Comparison of ENCODE assay signal across 8 cellular contexts in the genomic region with DNA sequence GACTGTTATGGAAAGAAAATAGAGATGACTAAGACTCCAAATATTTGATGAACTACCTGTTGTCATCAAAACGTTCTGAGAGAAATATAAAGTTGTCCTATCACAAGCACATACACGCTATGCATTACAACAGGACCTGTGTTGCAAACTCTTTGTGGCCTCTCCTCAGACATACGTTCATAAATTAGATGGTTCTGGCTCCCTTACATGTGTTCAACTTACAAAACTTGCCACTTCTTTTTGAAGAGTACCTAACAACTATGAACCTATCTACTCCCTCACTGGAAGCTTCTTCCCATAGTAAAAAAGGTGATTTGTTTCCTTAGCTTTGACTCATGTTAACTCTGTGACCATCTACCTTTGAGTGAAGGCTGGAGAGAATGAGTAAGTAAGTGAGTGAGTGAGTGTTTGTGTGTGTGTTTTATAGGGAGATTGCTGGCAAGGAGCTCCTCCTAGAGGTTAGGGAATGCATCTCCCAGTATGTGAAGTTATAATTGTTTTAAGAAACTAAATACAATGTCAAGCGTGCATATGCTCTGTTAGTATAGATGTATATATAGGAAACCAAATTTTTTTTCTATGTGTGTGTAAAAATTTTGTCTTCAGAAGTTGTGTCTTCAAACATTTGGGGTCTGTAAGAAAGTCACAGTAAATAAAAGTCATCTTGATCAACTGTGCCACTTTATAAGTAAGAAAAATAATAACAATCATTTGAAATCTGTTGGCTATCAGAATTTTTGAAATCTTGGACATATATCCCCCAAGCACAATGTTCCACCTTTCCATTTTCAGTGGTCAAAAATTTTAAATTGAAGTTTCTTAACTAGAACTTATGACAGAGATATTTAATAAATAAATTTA.
A peak's percentile ranks its signal among the peaks of the same experiment; 100 is the strongest.
DNase-seq lines count a peak whose midpoint lies in the region; ATAC-seq and TF ChIP-seq lines count a peak whose summit lies in the region.

No MANE protein-coding gene starts in this region.

- H3K36me3 ChIP-seq in PC-9 (ENCODE audit: low read depth): no peaks in the 10 kb centered on the region
- no peaks in the 10 kb centered on the region for H3K36me3 ChIP-seq in CD8-positive, alpha-beta memory T cell (ENCODE audit: insufficient read depth, low read length)

- no peaks in the 10 kb centered on the region for H3K9me3 ChIP-seq in PC-9 (ENCODE audit: insufficient read depth, low read depth)
- H3K9me3 ChIP-seq in CD8-positive, alpha-beta memory T cell (ENCODE audit: low read length): no peaks in the 10 kb centered on the region

- no peak overlapping the region for H2AFZ ChIP-seq in PC-9

- ATAC-seq in HG03520 (IDR thresholded peaks at IDR 0.05; ENCODE audit: unreplicated experiment) (peak; percentile 68), HG03571 (IDR thresholded peaks at IDR 0.05; ENCODE audit: unreplicated experiment) (no peak)

- H3K27me3 Mint-ChIP-seq in endothelial cell (ENCODE audit: unreplicated experiment): no peaks in the 10 kb centered on the region
- H3K27me3 Mint-ChIP-seq in CD8-positive, alpha-beta memory T cell: peaks cover 0 to 2% of the 10 kb centered on the region in 2 donors

- H3K4me3 Mint-ChIP-seq in endothelial cell (ENCODE audit: unreplicated experiment): no peak overlapping the region
- H3K4me3 Mint-ChIP-seq in CD8-positive, alpha-beta memory T cell: no peak overlapping the region

- no peaks in the 10 kb centered on the region for H3K4me1 Mint-ChIP-seq in endothelial cell (ENCODE audit: unreplicated experiment)
- H3K4me1 Mint-ChIP-seq in CD8-positive, alpha-beta memory T cell: no peaks in the 10 kb centered on the region

- intact Hi-C loops in PC-9 (cut with micrococcal nuclease; ENCODE audit: unreplicated experiment): loop anchor here (1.0 to 5.0 kb wide), 5 partner anchors 458 to 1553 kb away; no protein-coding TSS in a partner anchor

- CTCF ChIA-PET in PC-9 (lab: Charles Lee): no interaction called here
- CTCF ChIA-PET in CD8-positive, alpha-beta memory T cell (lab: Charles Lee): no interaction called here

- H3K9me2 ChIP-seq in PC-9 (ENCODE audit: insufficient read depth): no peaks in the 10 kb centered on the region

- POLR2A ChIA-PET in PC-9 (lab: Charles Lee; ENCODE audit: unreplicated experiment): interaction anchor here (0.6 kb wide), 2 partner anchors 111 to 1268 kb away, joined by 5 read pairs; no protein-coding TSS in a partner anchor
- POLR2A ChIA-PET in CD8-positive, alpha-beta memory T cell (lab: Charles Lee): no interaction called here

- H3K4me2 ChIP-seq in PC-9: no peak overlapping the region

- DNase-seq in AG08396 (ENCODE audit: low spot score) (peak; percentile 36), PC-9 (peak in 1 of 2 experiments; percentile 70), endothelial cell (ENCODE audit: low spot score) (peak; percentile 27), mucosa of gallbladder (ENCODE audit: low spot score) (peak; percentile 23)
- DNase-seq in CD8-positive, alpha-beta memory T cell: no peak

- no peak overlapping the region for H3K27ac Mint-ChIP-seq in endothelial cell (ENCODE audit: unreplicated experiment)
- H3K27ac Mint-ChIP-seq in CD8-positive, alpha-beta memory T cell: no peak overlapping the region

- no peaks in the 10 kb centered on the region for H3K79me2 ChIP-seq in PC-9 (ENCODE audit: low read depth)

- H3K4me3 ChIP-seq in GM12875 (ENCODE audit: low read depth, low read length) (no peak overlapping the region), PC-9 (no peak overlapping the region)
- H3K4me3 ChIP-seq in CD8-positive, alpha-beta memory T cell (ENCODE audit: low read length): no peak overlapping the region

- H3K27ac ChIP-seq in PC-9: no peak overlapping the region
- no peak overlapping the region for H3K27ac ChIP-seq in CD8-positive, alpha-beta memory T cell (ENCODE audit: low read depth, low read length)

- H3K27me3 ChIP-seq in PC-9 (ENCODE audit: insufficient read depth, low read depth): no peaks in the 10 kb centered on the region
- no peaks in the 10 kb centered on the region for H3K27me3 ChIP-seq in CD8-positive, alpha-beta memory T cell (ENCODE audit: insufficient read depth, low read length, poor library complexity, severe bottlenecking)

- H3F3A ChIP-seq in PC-9 (ENCODE audit: insufficient read depth, low read depth): no peaks in the 10 kb centered on the region

- no peaks in the 10 kb centered on the region for H3K9me3 Mint-ChIP-seq in endothelial cell (ENCODE audit: unreplicated experiment)
- H3K9me3 Mint-ChIP-seq in CD8-positive, alpha-beta memory T cell: no peaks in the 10 kb centered on the region

- BruUV-seq in PC-9 (replicated peaks; lab: Mats Ljungman, UMichigan): no TSS peak

- no peaks in the 10 kb centered on the region for H4K20me1 ChIP-seq in PC-9 (ENCODE audit: insufficient read depth)

- H3K36me3 Mint-ChIP-seq in endothelial cell (ENCODE audit: low read depth, unreplicated experiment): no peaks in the 10 kb centered on the region
- no peaks in the 10 kb centered on the region for H3K36me3 Mint-ChIP-seq in CD8-positive, alpha-beta memory T cell

- TF ChIP-seq CTCF in GM12875 (IDR thresholded peaks at IDR 0.05; ENCODE audit: borderline replicate concordance, insufficient read depth, low read depth, low read length) (peak; percentile 26; the same call in 1 of the 2 replicates), PC-9 (conservative IDR thresholded peaks at IDR 0.05) (peak; percentile 68), endothelial cell (IDR thresholded peaks at IDR 0.05; ENCODE audit: unreplicated experiment) (no peak)

- H3K4me1 ChIP-seq in PC-9 (replicated peaks; ENCODE audit: insufficient read depth): no peaks in the 10 kb centered on the region
- H3K4me1 ChIP-seq in CD8-positive, alpha-beta memory T cell (ENCODE audit: insufficient read depth, low read length): no peaks in the 10 kb centered on the region

Comparison
In these comparisons a context has a peak if more than half of its experiments do, and no peak if none do; other contexts are left out.
1. DNase-seq: peak in AG08396 (single experiment), endothelial cell (single experiment) and mucosa of gallbladder (single experiment); none in CD8-positive, alpha-beta memory T cell (0 of 5).